ENCODE assay signal across 1 cellular context in genomic region chr22:49951001-49951677, GRCh38.
TF ChIP-seq lines count a peak whose summit lies in the region.

No MANE protein-coding gene starts in this region.

TF ChIP-seq in HepG2, 621 proteins besides CTCF, POLR2A, EP300 and RAD21 (continued from another document and continues in another):
- TF ChIP-seq RAD51 (IDR thresholded peaks at IDR 0.05; ENCODE audit: borderline replicate concordance) (no peak), SOX5 (CRISPR knock-in tag; IDR thresholded peaks at IDR 0.05; ENCODE audit: borderline replicate concordance) (peak; percentile 41; the same call in 1 of the 2 replicates), ZNF230 (CRISPR knock-in tag; IDR thresholded peaks at IDR 0.05) (no peak), ZSCAN25 (CRISPR knock-in tag; IDR thresholded peaks at IDR 0.05) (no peak), ZNF720 (CRISPR knock-in tag; IDR thresholded peaks at IDR 0.05) (no peak), SP2 (CRISPR knock-in tag; IDR thresholded peaks at IDR 0.05) (no peak), ZNF143 (CRISPR knock-in tag; IDR thresholded peaks at IDR 0.05) (no peak), ZNF589 (CRISPR knock-in tag; conservative IDR thresholded peaks at IDR 0.05) (no peak), SIX4 (CRISPR knock-in tag; IDR thresholded peaks at IDR 0.05) (no peak), NKX3-1 (CRISPR knock-in tag; IDR thresholded peaks at IDR 0.05) (no peak), ZNF576 (CRISPR knock-in tag; IDR thresholded peaks at IDR 0.05) (no peak), TAF1 (CRISPR knock-in tag; IDR thresholded peaks at IDR 0.05) (0 out of 2 replicates have a peak, but pooled peaks have one; percentile 11), MIER2 (CRISPR knock-in tag; IDR thresholded peaks at IDR 0.05) (no peak), THAP11 (CRISPR knock-in tag; IDR thresholded peaks at IDR 0.05) (no peak), ZNF782 (CRISPR knock-in tag; IDR thresholded peaks at IDR 0.05; ENCODE audit: borderline replicate concordance) (no peak), ZNF180 (CRISPR knock-in tag; IDR thresholded peaks at IDR 0.05; ENCODE audit: borderline replicate concordance, low read depth) (no peak), TCF7L2 (IDR thresholded peaks at IDR 0.05; ENCODE audit: low read depth, low read length) (no peak), ZNF10 (CRISPR knock-in tag; IDR thresholded peaks at IDR 0.05; ENCODE audit: borderline replicate concordance, low read depth) (no peak), HES4 (CRISPR knock-in tag; IDR thresholded peaks at IDR 0.05; ENCODE audit: borderline replicate concordance) (peak; percentile 57; the same call in 1 of the 2 replicates), DBP (CRISPR knock-in tag; IDR thresholded peaks at IDR 0.05; ENCODE audit: not compliant biosample characterization) (no peak), GMEB1 (CRISPR knock-in tag; IDR thresholded peaks at IDR 0.05; ENCODE audit: borderline replicate concordance) (no peak), NBN (conservative IDR thresholded peaks at IDR 0.05) (no peak), KLF9 (CRISPR knock-in tag; IDR thresholded peaks at IDR 0.05; ENCODE audit: low read depth) (no peak), HNRNPK (IDR thresholded peaks at IDR 0.05; ENCODE audit: low read depth, low read length, poor library complexity, severe bottlenecking) (peak; percentile 54), ZBTB40 (IDR thresholded peaks at IDR 0.05) (no peak), ZBTB40 (CRISPR knock-in tag; IDR thresholded peaks at IDR 0.05) (no peak), FIP1L1 (IDR thresholded peaks at IDR 0.05; ENCODE audit: borderline replicate concordance, insufficient read depth, low read depth, low read length) (no peak), ZNF296 (CRISPR knock-in tag; conservative IDR thresholded peaks at IDR 0.05) (no peak), ZNF780A (CRISPR knock-in tag; IDR thresholded peaks at IDR 0.05) (no peak), ZNF225 (CRISPR knock-in tag; IDR thresholded peaks at IDR 0.05) (no peak), BCL3 (CRISPR knock-in tag; IDR thresholded peaks at IDR 0.05) (no peak), SRSF4 (IDR thresholded peaks at IDR 0.05; ENCODE audit: low read depth, low read length, poor library complexity, severe bottlenecking) (no peak), U2AF1 (optimal IDR thresholded peaks at IDR 0.05; ENCODE audit: low read depth, low read length) (no peak), HIVEP1 (CRISPR knock-in tag; IDR thresholded peaks at IDR 0.05) (no peak), PATZ1 (CRISPR knock-in tag; IDR thresholded peaks at IDR 0.05) (no peak; the same call in 1 of the 2 replicates), MXD3 (CRISPR knock-in tag; IDR thresholded peaks at IDR 0.05) (no peak), MTA1 (CRISPR knock-in tag; IDR thresholded peaks at IDR 0.05; ENCODE audit: borderline replicate concordance) (no peak), SALL1 (CRISPR knock-in tag; IDR thresholded peaks at IDR 0.05) (peak; percentile 38; the same call in 1 of the 2 replicates), GTF2F1 (IDR thresholded peaks at IDR 0.05; ENCODE audit: low read length) (no peak), ZNF512 (CRISPR knock-in tag; IDR thresholded peaks at IDR 0.05) (no peak), ZNF678 (CRISPR knock-in tag; IDR thresholded peaks at IDR 0.05) (no peak), ZSCAN30 (CRISPR knock-in tag; IDR thresholded peaks at IDR 0.05) (no peak), PCBP2 (optimal IDR thresholded peaks at IDR 0.05; ENCODE audit: low read depth, low read length, poor library complexity, severe bottlenecking) (no peak), DMTF1 (CRISPR knock-in tag; IDR thresholded peaks at IDR 0.05) (no peak)
